ENCODE assay signal across 31 cellular contexts in genomic region chr2:253202-253638, GRCh38. TPM values are rescaled to one million over a fixed set of nuclear protein-coding genes. Genes with fewer than 3 reads are reported as not detected.
DNase-seq lines count a peak whose midpoint lies in the region; ATAC-seq, FAIRE-seq and TF ChIP-seq lines count a peak whose summit lies in the region.
"Had no signal": no experiment of that assay in that cellular context is flagged by ENCODE, and none has a peak within 500 bp of the region (broad histone marks: within the 10 kb centered on the region; RNA-seq: fewer than 3 reads in every experiment).

No MANE protein-coding gene starts in this region.

- dilution Hi-C loops in endothelial cell of umbilical vein (cut with MboI; ENCODE audit: extremely low pct_ligation_motif_present, low sequenced_read_pairs): no loop called here

- peaks cover 23% of the 10 kb centered on the region for H3K36me3 Mint-ChIP-seq in GM23338 (ENCODE audit: low read depth)

- intact Hi-C loops in K562 (cut with micrococcal nuclease): no loop called here
- intact Hi-C loops in endothelial cell of umbilical vein (cut with micrococcal nuclease): no loop called here

- H3K9me2 ChIP-seq in GM23338 (ENCODE audit: insufficient read depth): no peaks in the 10 kb centered on the region

- in situ Hi-C loops in K562 (cut with MboI): no loop called here

- H3K9me3 ChIP-seq in K562 (replicated peaks; ENCODE audit: control insufficient read depth, insufficient read depth, low read depth, low read length) (0 out of 2 replicates have a peak, but pooled peaks cover 4% of the 10 kb centered on the region), endothelial cell of umbilical vein (replicated peaks; ENCODE audit: control insufficient read depth, insufficient read depth, low read length) (no peaks in the 10 kb centered on the region), smooth muscle cell (replicated peaks; ENCODE audit: low read depth) (peaks cover 5% of the 10 kb centered on the region)

- H3K9me3 Mint-ChIP-seq in GM23338: peaks cover 15% of the 10 kb centered on the region

- TF ChIP-seq POLR2A in K562 (conservative IDR thresholded peaks at IDR 0.05): no peak
- TF ChIP-seq POLR2A in endothelial cell of umbilical vein (IDR thresholded peaks at IDR 0.05; ENCODE audit: low read depth, low read length): no peak

- H3K27me3 Mint-ChIP-seq in GM23338 (ENCODE audit: insufficient read depth, low read depth, poor library complexity): peaks cover 4% of the 10 kb centered on the region
- H3K27me3 Mint-ChIP-seq: B cell; CD4-positive, alpha-beta T cell had no signal

- peak overlapping the region; percentile 70; the same call in 1 of the 2 replicates for H3K27ac Mint-ChIP-seq in GM23338
- H3K27ac Mint-ChIP-seq: B cell; CD4-positive, alpha-beta T cell; CD8-positive, alpha-beta T cell had no signal

- H3K79me2 ChIP-seq in GM23338 (replicated peaks; ENCODE audit: insufficient read depth) (0 out of 2 replicates have a peak, but pooled peaks cover 6% of the 10 kb centered on the region), K562 (ENCODE audit: control insufficient read depth, insufficient read depth, low read length) (no peaks in the 10 kb centered on the region), endothelial cell of umbilical vein (ENCODE audit: control insufficient read depth, insufficient read depth, low read length) (no peaks in the 10 kb centered on the region), smooth muscle cell (ENCODE audit: low read depth) (no peaks in the 10 kb centered on the region)

- no peak overlapping the region for H2AFZ ChIP-seq in GM23338
- peak overlapping the region; percentile 65; the same call in 1 of the 2 replicates for H2AFZ ChIP-seq in K562 (ENCODE audit: low read depth, low read length)
- H2AFZ ChIP-seq in endothelial cell of umbilical vein (ENCODE audit: low read depth, low read length): no peak overlapping the region
- H2AFZ ChIP-seq in smooth muscle cell (ENCODE audit: low read depth): no peak overlapping the region

- H3F3A ChIP-seq in GM23338 (replicated peaks; ENCODE audit: low read depth): no peaks in the 10 kb centered on the region
- peaks cover 5% of the 10 kb centered on the region for H3F3A ChIP-seq in smooth muscle cell (ENCODE audit: low read depth)

- no peaks in the 10 kb centered on the region for H3K27me3 ChIP-seq in GM23338 (ENCODE audit: insufficient read depth)
- no peaks in the 10 kb centered on the region for H3K27me3 ChIP-seq in K562 (ENCODE audit: control insufficient read depth in 2 of 2, insufficient read depth in 2 of 2, low read length in 2 of 2)
- no peaks in the 10 kb centered on the region for H3K27me3 ChIP-seq in endothelial cell of umbilical vein (ENCODE audit: control insufficient read depth in 2 of 2, insufficient read depth in 2 of 2, low read length in 2 of 2)
- no peaks in the 10 kb centered on the region for H3K27me3 ChIP-seq in smooth muscle cell (ENCODE audit: low read depth)
- H3K27me3 ChIP-seq: BLaER1 treated with 17β-estradiol and CSF1 and Interleukin-3, amounts not matched to agents 10 nM and 100 nM had no signal

- POLR2A ChIA-PET in K562 (lab: Yijun Ruan, JAX): no interaction called here
- POLR2A ChIA-PET in endothelial cell of umbilical vein (lab: Charles Lee): no interaction called here

- FAIRE-seq in K562 (lab: Jason Lieb, UNC) (no peak), endothelial cell of umbilical vein (lab: Jason Lieb, UNC) (peak; percentile 21)
- FAIRE-seq: A549, D721Med, GM12878, GM12892, GM18507 had no signal

- CTCF ChIA-PET in K562 (lab: Yijun Ruan, JAX; ENCODE audit: low intra/inter-chr PET ratio) (no interaction called here), endothelial cell of umbilical vein (lab: Charles Lee) (interaction anchor here (1.3 kb wide), 1 partner anchor 13 kb away, joined by 3 read pairs; no protein-coding TSS in a partner anchor)

- peaks cover 8% of the 10 kb centered on the region for H3K36me3 ChIP-seq in GM23338 (ENCODE audit: insufficient read depth)
- no peaks in the 10 kb centered on the region for H3K36me3 ChIP-seq in K562 (ENCODE audit: control insufficient read depth, insufficient read depth, low read length)
- H3K36me3 ChIP-seq in endothelial cell of umbilical vein (ENCODE audit: control insufficient read depth in 2 of 2, extremely low read depth in 1 of 2, insufficient read depth in 2 of 2, low read length in 2 of 2): no peaks in the 10 kb centered on the region
- no peaks in the 10 kb centered on the region for H3K36me3 ChIP-seq in smooth muscle cell (ENCODE audit: low read depth)

- no peak for TF ChIP-seq EP300 in K562 (IDR thresholded peaks at IDR 0.05; ENCODE audit: low read length)

- no peaks in the 10 kb centered on the region for H3K9me1 ChIP-seq in K562 (ENCODE audit: control insufficient read depth, insufficient read depth, low read length)
- H3K9me1 ChIP-seq in endothelial cell of umbilical vein (replicated peaks; ENCODE audit: control insufficient read depth, extremely low read depth, insufficient read depth, low read length): no peaks in the 10 kb centered on the region

- H3K4me2 ChIP-seq in GM23338: no peak overlapping the region
- 0 out of 2 replicates have a peak overlapping the region, but pooled peaks have one; percentile 15 for H3K4me2 ChIP-seq in K562 (ENCODE audit: insufficient read depth, low read length)
- H3K4me2 ChIP-seq in endothelial cell of umbilical vein (ENCODE audit: insufficient read depth, low read length): no peak overlapping the region
- H3K4me2 ChIP-seq in smooth muscle cell: no peak overlapping the region
- H3K4me2 ChIP-seq: A549; BLaER1 treated with 17β-estradiol and CSF1 and Interleukin-3, amounts not matched to agents 10 nM and 100 nM had no signal

- no peak overlapping the region for H3K4me3 Mint-ChIP-seq in GM23338
- H3K4me3 Mint-ChIP-seq: B cell; CD4-positive, alpha-beta T cell; CD8-positive, alpha-beta T cell had no signal

- 6% methylated on average over 8 of the region's 8 CpGs for WGBS in K562 (ENCODE audit: insufficient coverage, low coverage, missing lambda C conversion rate)
- 94% methylated on average over 8 of the region's 8 CpGs for WGBS in smooth muscle cell (ENCODE audit: low lambda C conversion rate)

- TF ChIP-seq RAD21 in K562 (CRISPR knock-in tag; conservative IDR thresholded peaks at IDR 0.05 in 1 of 2, IDR thresholded peaks at IDR 0.05 in 1 of 2): no peak

- H3K4me3 ChIP-seq in GM23338 (no peak overlapping the region), K562 (no peak overlapping the region), endothelial cell of umbilical vein (replicated peaks in 1 of 3; ENCODE audit: insufficient read depth in 1 of 3, low read depth in 1 of 3, low read length in 3 of 3) (no peak overlapping the region), smooth muscle cell (no peak overlapping the region)
- H3K4me3 ChIP-seq: A549; BLaER1 treated with 17β-estradiol and CSF1 and Interleukin-3, amounts not matched to agents 10 nM and 100 nM; GM12878 had no signal

- H3K27ac ChIP-seq in GM23338 (ENCODE audit: low read depth) (no peak overlapping the region), K562 (ENCODE audit: extremely low read depth, low read depth, low read length) (no peak overlapping the region), endothelial cell of umbilical vein (ENCODE audit: insufficient read depth, low read depth, low read length) (no peak overlapping the region), smooth muscle cell (ENCODE audit: low read depth) (peak overlapping the region; percentile 25)
- H3K27ac ChIP-seq: 22Rv1; A549; BLaER1 treated with 17β-estradiol and CSF1 and Interleukin-3, amounts not matched to agents 10 nM and 100 nM; C4-2B had no signal

- no peak for ATAC-seq in GM23338
- ATAC-seq in K562: peak; percentile 59; the same call in 2 of the 3 replicates
- no peak for ATAC-seq in HG02852 (IDR thresholded peaks at IDR 0.05; ENCODE audit: unreplicated experiment)
- ATAC-seq: A549; CD8-positive, alpha-beta T cell; GM12878 had no signal

- no peak overlapping the region for H3K9ac ChIP-seq in K562 (ENCODE audit: insufficient read depth in 1 of 2, low read depth in 2 of 2, low read length in 2 of 2)
- H3K9ac ChIP-seq in endothelial cell of umbilical vein (replicated peaks; ENCODE audit: extremely low read depth, insufficient read depth, low read length): no peak overlapping the region
- H3K9ac ChIP-seq in smooth muscle cell (ENCODE audit: low read depth): no peak overlapping the region
- H3K9ac ChIP-seq: BLaER1 treated with 17β-estradiol and CSF1 and Interleukin-3, amounts not matched to agents 10 nM and 100 nM had no signal

- H3K4me1 ChIP-seq in GM23338 (ENCODE audit: insufficient read depth) (peaks cover 4% of the 10 kb centered on the region; the same call in 1 of the 2 replicates), K562 (replicated peaks in 1 of 2; ENCODE audit: control insufficient read depth in 2 of 2, insufficient read depth in 2 of 2, low read length in 2 of 2) (no peaks in the 10 kb centered on the region), endothelial cell of umbilical vein (ENCODE audit: control insufficient read depth, extremely low read depth, insufficient read depth, low read length) (no peaks in the 10 kb centered on the region), smooth muscle cell (ENCODE audit: low read depth) (no peaks in the 10 kb centered on the region)
- H3K4me1 ChIP-seq: A549; BLaER1 treated with 17β-estradiol and CSF1 and Interleukin-3, amounts not matched to agents 10 nM and 100 nM; Caco-2 had no signal

- TF ChIP-seq CTCF in GM23338 (conservative IDR thresholded peaks at IDR 0.05; ENCODE audit: low read depth in 2 of 2) (no peak), K562 (IDR thresholded peaks at IDR 0.05 in 2 of 3, conservative IDR thresholded peaks at IDR 0.05 in 1 of 3; ENCODE audit: insufficient read depth in 2 of 3, low read depth in 1 of 3, low read length in 3 of 3) (no peak), endothelial cell of umbilical vein (IDR thresholded peaks at IDR 0.05; ENCODE audit: extremely low read depth in 1 of 2, insufficient read depth in 1 of 2, low read depth in 1 of 2, low read length in 2 of 2) (no peak), smooth muscle cell (IDR thresholded peaks at IDR 0.05; ENCODE audit: borderline replicate concordance, insufficient read depth, poor library complexity, severe bottlenecking) (no peak)

- H4K20me1 ChIP-seq in GM23338 (replicated peaks; ENCODE audit: insufficient read depth) (no peaks in the 10 kb centered on the region), K562 (replicated peaks; ENCODE audit: control insufficient read depth, insufficient read depth, low read length) (no peaks in the 10 kb centered on the region), endothelial cell of umbilical vein (replicated peaks; ENCODE audit: control insufficient read depth, extremely low read depth, insufficient read depth, low read length) (no peaks in the 10 kb centered on the region), smooth muscle cell (ENCODE audit: low read depth) (no peaks in the 10 kb centered on the region)
- H4K20me1 ChIP-seq: BLaER1 treated with 17β-estradiol and CSF1 and Interleukin-3, amounts not matched to agents 10 nM and 100 nM had no signal

- no peak for DNase-seq in GM23338 (ENCODE audit: low spot score)
- peak in 1 of 4 experiments; percentile 24 for DNase-seq in K562 (ENCODE audit: extremely low read depth in 1 of 4, low spot score in 3 of 4)
- no peak for DNase-seq in endothelial cell of umbilical vein (ENCODE audit: low read depth, low spot score)
- no peak for DNase-seq in smooth muscle cell (lab: John Stamatoyannopoulos, UW; ENCODE audit: unreplicated experiment)
- DNase-seq in cerebellar cortex (ENCODE audit: low spot score): no peak
- no peak for DNase-seq in hypothalamus (lab: John Stamatoyannopoulos, UW)
- no peak for DNase-seq in DMS 273 treated with DMSO at 0.1 percent for 48 hours (lab: John Stamatoyannopoulos, UW)
- DNase-seq: AML-193; Caco-2; Calu3; CD4-positive, alpha-beta T cell; CD8-positive, alpha-beta T cell; DMS153; DMS53; DMS79; DND-41; EL; GDM1 had no signal

- H3K4me1 Mint-ChIP-seq in GM23338: peaks cover 14% of the 10 kb centered on the region
- H3K4me1 Mint-ChIP-seq: B cell had no signal

- BruUV-seq in K562 (replicated peaks; lab: Mats Ljungman, UMichigan): no TSS peak
- no TSS peak for BruUV-seq in endothelial cell of umbilical vein (replicated peaks; lab: Mats Ljungman, UMichigan)

RNA-seq across cellular contexts. Expression of gene SH3YL1, which starts 10.6 kb away (rescaled TPM):
- total RNA-seq in GM23338 (2014; rRNA removed; shearing (Covaris generic)): 42.1 and 45.8 TPM in 2 replicates
- polyA plus RNA-seq in GM23338 (2016; fragmentation: Nextera tagmentation; extraction: Ambion mirVana): 31.5 and 35.6 TPM in 2 replicates
- total RNA-seq in K562 (2011; cell fraction: chromatin; rRNA removed; ENCODE audit: low replicate concordance): 13.0 and 30.3 TPM in 2 replicates
- 8.9 and 9.3 TPM in 2 replicates for total RNA-seq in K562 (2011; cell fraction: nucleolus; rRNA removed)
- total RNA-seq in K562 (2011; cell fraction: nucleoplasm; rRNA removed): 15.4 and 22.9 TPM in 2 replicates
- 4.0 and 5.5 TPM in 2 replicates for total RNA-seq in K562 (2014; rRNA removed)
- total RNA-seq in K562 (2014; rRNA removed; fragmentation: Illumina TruSeq; extraction: Trizol): 5.1 and 5.3 TPM in 2 replicates
- total RNA-seq in K562 (2015; rRNA removed; fragmentation: Illumina TruSeq; extraction: Trizol): 3.6 and 5.0 TPM in 2 replicates
- total RNA-seq in K562 (2021): 4.0 and 5.5 TPM in 2 replicates
- 7.8 and 8.6 TPM in 2 replicates for polyA plus RNA-seq in K562 (2011; rRNA removed)
- 2.9 and 4.2 TPM in 2 replicates for polyA plus RNA-seq in K562 (2011; cell fraction: cytosol; rRNA removed)
- 20.2 and 23.5 TPM in 2 replicates for polyA plus RNA-seq in K562 (2011; cell fraction: nucleus; rRNA removed)
- polyA plus RNA-seq in K562 (2012): 4.7 and 7.8 TPM in 2 replicates
- 4.6 and 4.7 TPM in 2 replicates for polyA plus RNA-seq in K562 (2014; fragmentation: Illumina TruSeq; extraction: Trizol)
- 1 to 10 TPM; 3.9 to 5.0 TPM for polyA plus RNA-seq in K562 (2014; fragmentation: Nextera tagmentation; extraction: Ambion mirVana)
- 7.0 and 7.5 TPM in 2 replicates for polyA plus RNA-seq in K562 (2014; rRNA removed)
- 9.5 and 11.5 TPM in 2 replicates for polyA minus RNA-seq in K562 (2011; rRNA and poly(A)+ RNA removed)
- polyA minus RNA-seq in K562 (2011; cell fraction: cytosol; rRNA and poly(A)+ RNA removed): 1.6 and 3.5 TPM in 2 replicates
- 11.7 and 25.8 TPM in 2 replicates for polyA minus RNA-seq in K562 (2011; cell fraction: nucleus; rRNA and poly(A)+ RNA removed)
- total RNA-seq in endothelial cell of umbilical vein: 18.6 and 22.4 TPM in 2 replicates
- polyA plus RNA-seq in endothelial cell of umbilical vein: 8.6 and 12.5 TPM in 2 replicates
- 11.2 and 11.8 TPM in 2 replicates for polyA plus RNA-seq in endothelial cell of umbilical vein (2011; cell fraction: cytosol; rRNA removed)
- polyA plus RNA-seq in endothelial cell of umbilical vein (2011; cell fraction: nucleus; rRNA removed): 68.6 and 76.3 TPM in 2 replicates
- 12.1 and 15.6 TPM in 2 replicates for polyA plus RNA-seq in endothelial cell of umbilical vein (2012)
- 13.9 and 21.4 TPM in 2 replicates for polyA minus RNA-seq in endothelial cell of umbilical vein
- 3.1 TPM for polyA minus RNA-seq in endothelial cell of umbilical vein (2011; cell fraction: cytosol; rRNA and poly(A)+ RNA removed)
- 42.8 and 52.4 TPM in 2 replicates for polyA minus RNA-seq in endothelial cell of umbilical vein (2011; cell fraction: nucleus; rRNA and poly(A)+ RNA removed)
- 30.2 and 42.8 TPM in 2 replicates for total RNA-seq in smooth muscle cell
- polyA plus RNA-seq in smooth muscle cell: 12.1 and 17.1 TPM in 2 replicates

RNA-seq across cellular contexts. Expression of gene ACP1, which starts 11.5 kb away (rescaled TPM):
- 189 and 213 TPM in 2 replicates for total RNA-seq in GM23338 (2014; rRNA removed; shearing (Covaris generic))
- polyA plus RNA-seq in GM23338 (2016; fragmentation: Nextera tagmentation; extraction: Ambion mirVana) (263 and 281 TPM in 2 replicates), K562 (2011; rRNA removed) (184 and 199 TPM in 2 replicates), K562 (2014; fragmentation: Illumina TruSeq; extraction: Trizol) (187 and 189 TPM in 2 replicates), K562 (2014; fragmentation: Nextera tagmentation; extraction: Ambion mirVana) (100 to 1,000 TPM; 450 to 493 TPM), K562 (2014; rRNA removed) (195 and 220 TPM in 2 replicates), endothelial cell of umbilical vein (46.1 and 63.4 TPM in 2 replicates), smooth muscle cell (168 and 191 TPM in 2 replicates)
- 59.4 and 126 TPM in 2 replicates for total RNA-seq in K562 (2011; cell fraction: chromatin; rRNA removed; ENCODE audit: low replicate concordance)
- 43.5 and 61.5 TPM in 2 replicates for total RNA-seq in K562 (2011; cell fraction: nucleolus; rRNA removed)
- total RNA-seq in K562 (2011; cell fraction: nucleoplasm; rRNA removed): 88.2 and 151 TPM in 2 replicates
- total RNA-seq in K562 (2014; rRNA removed) (148 and 153 TPM in 2 replicates), K562 (2014; rRNA removed; fragmentation: Illumina TruSeq; extraction: Trizol) (161 and 172 TPM in 2 replicates), K562 (2015; rRNA removed; fragmentation: Illumina TruSeq; extraction: Trizol) (136 and 148 TPM in 2 replicates), K562 (2021) (135 and 139 TPM in 2 replicates), endothelial cell of umbilical vein (76.2 and 80.2 TPM in 2 replicates), smooth muscle cell (168 and 182 TPM in 2 replicates)
- 68.2 and 129 TPM in 2 replicates for polyA plus RNA-seq in K562 (2011; cell fraction: cytosol; rRNA removed)
- 136 and 174 TPM in 2 replicates for polyA plus RNA-seq in K562 (2011; cell fraction: nucleus; rRNA removed)
- polyA plus RNA-seq in K562 (2012): 140 and 147 TPM in 2 replicates
- polyA minus RNA-seq in K562 (2011; rRNA and poly(A)+ RNA removed): 138 and 151 TPM in 2 replicates
- 77.9 and 112 TPM in 2 replicates for polyA minus RNA-seq in K562 (2011; cell fraction: cytosol; rRNA and poly(A)+ RNA removed)
- polyA minus RNA-seq in K562 (2011; cell fraction: nucleus; rRNA and poly(A)+ RNA removed): 89.1 and 145 TPM in 2 replicates
- 79.2 and 82.1 TPM in 2 replicates for polyA plus RNA-seq in endothelial cell of umbilical vein (2011; cell fraction: cytosol; rRNA removed)
- polyA plus RNA-seq in endothelial cell of umbilical vein (2011; cell fraction: nucleus; rRNA removed): 59.3 and 73.2 TPM in 2 replicates
- polyA plus RNA-seq in endothelial cell of umbilical vein (2012): 101 and 123 TPM in 2 replicates
- 83.6 and 93.4 TPM in 2 replicates for polyA minus RNA-seq in endothelial cell of umbilical vein
- polyA minus RNA-seq in endothelial cell of umbilical vein (2011; cell fraction: cytosol; rRNA and poly(A)+ RNA removed): 98.7 TPM
- 41.4 and 54.6 TPM in 2 replicates for polyA minus RNA-seq in endothelial cell of umbilical vein (2011; cell fraction: nucleus; rRNA and poly(A)+ RNA removed)

RNA-seq across cellular contexts. Expression of gene ALKAL2, which starts 34.7 kb away (rescaled TPM):
- 4.5 and 6.4 TPM in 2 replicates for total RNA-seq in GM23338 (2014; rRNA removed; shearing (Covaris generic))
- polyA plus RNA-seq in GM23338 (2016; fragmentation: Nextera tagmentation; extraction: Ambion mirVana) (11.3 and 12.1 TPM in 2 replicates), K562 (2011; rRNA removed) (not detected in 2 replicates), K562 (2014; fragmentation: Illumina TruSeq; extraction: Trizol) (not detected in 2 replicates), K562 (2014; fragmentation: Nextera tagmentation; extraction: Ambion mirVana) (not detected), K562 (2014; rRNA removed) (not detected in 2 replicates), endothelial cell of umbilical vein (not detected in 2 replicates), smooth muscle cell (0.58 and 1.7 TPM in 2 replicates)
- total RNA-seq in K562 (2011; cell fraction: chromatin; rRNA removed; ENCODE audit: low replicate concordance): not detected in 2 replicates
- not detected in 2 replicates for total RNA-seq in K562 (2011; cell fraction: nucleolus; rRNA removed)
- total RNA-seq in K562 (2011; cell fraction: nucleoplasm; rRNA removed): not detected in 2 replicates
- total RNA-seq in K562 (2014; rRNA removed) (not detected in 2 replicates), K562 (2014; rRNA removed; fragmentation: Illumina TruSeq; extraction: Trizol) (not detected in 2 replicates), K562 (2015; rRNA removed; fragmentation: Illumina TruSeq; extraction: Trizol) (not detected in 2 replicates), K562 (2021) (not detected in 2 replicates), endothelial cell of umbilical vein (not detected in 2 replicates), smooth muscle cell (0.67 TPM in 1 of 2 replicates, not detected in the other)
- not detected in 2 replicates for polyA plus RNA-seq in K562 (2011; cell fraction: cytosol; rRNA removed)
- polyA plus RNA-seq in K562 (2011; cell fraction: nucleus; rRNA removed): not detected in 2 replicates
- polyA plus RNA-seq in K562 (2012): not detected in 2 replicates
- not detected in 2 replicates for polyA minus RNA-seq in K562 (2011; rRNA and poly(A)+ RNA removed)
- polyA minus RNA-seq in K562 (2011; cell fraction: cytosol; rRNA and poly(A)+ RNA removed): not detected in 2 replicates
- 0.22 TPM in 1 of 2 replicates, not detected in the other for polyA minus RNA-seq in K562 (2011; cell fraction: nucleus; rRNA and poly(A)+ RNA removed)
- polyA plus RNA-seq in endothelial cell of umbilical vein (2011; cell fraction: cytosol; rRNA removed): not detected in 2 replicates
- polyA plus RNA-seq in endothelial cell of umbilical vein (2011; cell fraction: nucleus; rRNA removed): not detected in 2 replicates
- not detected in 2 replicates for polyA plus RNA-seq in endothelial cell of umbilical vein (2012)
- polyA minus RNA-seq in endothelial cell of umbilical vein: not detected in 2 replicates
- not detected for polyA minus RNA-seq in endothelial cell of umbilical vein (2011; cell fraction: cytosol; rRNA and poly(A)+ RNA removed)
- polyA minus RNA-seq in endothelial cell of umbilical vein (2011; cell fraction: nucleus; rRNA and poly(A)+ RNA removed): not detected in 2 replicates
- total RNA-seq: A172; Caco-2; Calu3; CD4-positive, alpha-beta T cell; G401; GM12878 had no signal
- polyA plus RNA-seq: A549, BJ had no signal
